10 cellular contexts compared by ENCODE assay signal in the genomic region with DNA sequence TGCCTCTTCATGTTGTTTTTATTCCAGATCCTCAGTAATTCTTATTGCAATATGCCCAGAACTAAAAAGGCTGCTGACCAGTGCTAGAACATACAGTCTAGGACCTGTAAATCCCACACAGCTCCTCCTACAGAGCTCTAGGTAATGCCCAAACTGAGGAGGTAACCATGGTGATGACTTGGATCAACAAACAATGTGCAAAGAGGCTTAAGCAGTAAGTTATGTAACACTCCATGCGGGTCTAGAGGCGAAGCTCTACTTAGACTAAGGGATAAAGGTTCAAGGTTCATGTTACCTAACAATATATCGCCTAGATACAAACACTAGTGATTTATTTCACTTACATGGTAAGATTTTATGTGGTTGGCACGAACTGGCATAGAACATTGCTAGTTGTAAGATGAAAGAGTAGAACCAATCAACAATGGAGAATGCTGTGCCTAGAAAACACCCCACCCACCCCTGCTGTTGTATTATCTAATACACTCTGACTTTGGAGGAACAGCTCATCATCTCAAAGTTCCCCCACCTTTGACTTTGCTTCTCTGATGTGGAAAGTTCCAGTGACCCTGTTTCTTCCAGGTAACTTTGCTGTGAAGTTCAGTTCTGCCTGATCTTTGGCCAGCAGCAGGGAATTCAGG.
A peak's percentile ranks its signal among the peaks of the same experiment; 100 is the strongest.
DNase-seq lines count a peak whose midpoint lies in the region; ATAC-seq and TF ChIP-seq lines count a peak whose summit lies in the region.
"Had no signal": no experiment of that assay in that cellular context is flagged by ENCODE, and none has a peak within 500 bp of the region (broad histone marks: within the 10 kb centered on the region; RNA-seq: fewer than 3 reads in every experiment).

No MANE protein-coding gene starts in this region.

- ATAC-seq in GM18519 (IDR thresholded peaks at IDR 0.05; ENCODE audit: low FRiP score, unreplicated experiment) (no peak), HG03354 (IDR thresholded peaks at IDR 0.05; ENCODE audit: poor library complexity, severe bottlenecking, unreplicated experiment) (no peak)

- peak overlapping the region; percentile 47 for H3K18ac ChIP-seq in mesendoderm (ENCODE audit: low read length)

- H3K79me2 ChIP-seq in mammary epithelial cell (ENCODE audit: insufficient read depth, low read length) (no peaks in the 10 kb centered on the region), mesendoderm (ENCODE audit: control insufficient read depth, insufficient read depth, low read length) (no peaks in the 10 kb centered on the region)

- H3K56ac ChIP-seq in mesendoderm (ENCODE audit: low read length): no peak overlapping the region

- H3K23ac ChIP-seq in mesendoderm (ENCODE audit: low read length): no peak overlapping the region

- no peaks in the 10 kb centered on the region for H3K79me1 ChIP-seq in mesendoderm (ENCODE audit: low read length)

- CTCF ChIA-PET in mammary epithelial cell (lab: Charles Lee; ENCODE audit: low non-redundant PET): no interaction called here

- in situ Hi-C loops in mammary epithelial cell (cut with MboI; ENCODE audit: low sequenced_read_pairs in 2 of 2): no loop called here

- no peaks in the 10 kb centered on the region for H3K36me3 ChIP-seq in mammary epithelial cell (ENCODE audit: insufficient read depth, low read length)
- no peaks in the 10 kb centered on the region for H3K36me3 ChIP-seq in mesendoderm (ENCODE audit: control insufficient read depth, insufficient read depth, low read length)

- H2BK15ac ChIP-seq in mesendoderm (replicated peaks; ENCODE audit: low read depth): no peak overlapping the region

- no peak overlapping the region for H2BK5ac ChIP-seq in mesendoderm (ENCODE audit: low read length)

- intact Hi-C loops in mammary epithelial cell (cut with micrococcal nuclease): no loop called here

- 28% methylated on average over 4 of the region's 4 CpGs for WGBS in mammary epithelial cell (ENCODE audit: low coverage, missing lambda C conversion rate)
- WGBS in mesendoderm (ENCODE audit: extremely low coverage, insufficient coverage, low lambda C conversion rate): no CpG with 5 or more reads among the region's 4 CpGs

- no peak overlapping the region for H2AK5ac ChIP-seq in mesendoderm (ENCODE audit: low read length)

- H3K4ac ChIP-seq in mesendoderm (ENCODE audit: low read depth, low read length): no peak overlapping the region

- H3K27ac ChIP-seq in mammary epithelial cell (ENCODE audit: insufficient read depth, low read depth, low read length) (no peak overlapping the region), mesendoderm (ENCODE audit: low read depth, low read length) (no peak overlapping the region)

- H3K4me1 ChIP-seq in mammary epithelial cell (ENCODE audit: insufficient read depth, low read length) (no peaks in the 10 kb centered on the region), mesendoderm (ENCODE audit: control insufficient read depth, low read depth, low read length) (peaks cover 5% of the 10 kb centered on the region)

- no peak overlapping the region for H4K8ac ChIP-seq in mesendoderm (ENCODE audit: low read depth, low read length)

- H3K9me3 ChIP-seq in mammary epithelial cell (replicated peaks; ENCODE audit: insufficient read depth, low read length): no peaks in the 10 kb centered on the region

- H4K5ac ChIP-seq in mesendoderm (ENCODE audit: low read length): no peak overlapping the region

- dilution Hi-C loops in mammary epithelial cell (cut with HindIII; ENCODE audit: low sequenced_read_pairs): no loop called here

- no peak overlapping the region for H2AFZ ChIP-seq in mammary epithelial cell (ENCODE audit: low read depth, low read length)

- no peak overlapping the region for H2BK120ac ChIP-seq in mesendoderm (ENCODE audit: low read depth, low read length)

- DNase-seq in DMS153 (lab: John Stamatoyannopoulos, UW): peak; percentile 79
- peak; percentile 9 for DNase-seq in MV-4-11 (lab: John Stamatoyannopoulos, UW)
- DNase-seq in mammary epithelial cell: peak; percentile 57
- DNase-seq in mesendoderm: peak; percentile 97
- DNase-seq in GM19238 (ENCODE audit: insufficient read length, low spot score): no peak
- no peak for DNase-seq in AML-193 (lab: John Stamatoyannopoulos, UW)
- DNase-seq: effector CD4-positive, alpha-beta T cell; NCI-H446 treated with DMSO at 0.1 percent for 48 hours had no signal

- no TSS peak for BruUV-seq in mammary epithelial cell (replicated peaks; lab: Mats Ljungman, UMichigan)

- H3K27me3 ChIP-seq in mammary epithelial cell (ENCODE audit: insufficient read depth, low read length) (no peaks in the 10 kb centered on the region), mesendoderm (ENCODE audit: insufficient read depth, low read length, poor library complexity) (no peaks in the 10 kb centered on the region)

- H3K4me3 ChIP-seq in mammary epithelial cell (replicated peaks in 1 of 3; ENCODE audit: insufficient read depth in 1 of 3, low read depth in 2 of 3, low read length in 3 of 3) (no peak overlapping the region), mesendoderm (ENCODE audit: low read length) (no peak overlapping the region)

- no peak overlapping the region for H3K9ac ChIP-seq in mammary epithelial cell (ENCODE audit: insufficient read depth, low read length)
- H3K9ac ChIP-seq in mesendoderm (ENCODE audit: low read length): no peak overlapping the region

- no peak overlapping the region for H3K4me2 ChIP-seq in mammary epithelial cell (ENCODE audit: insufficient read depth, low read depth, low read length)
- H3K4me2 ChIP-seq in mesendoderm (ENCODE audit: low read length): no peak overlapping the region

- TF ChIP-seq CTCF in mammary epithelial cell (conservative IDR thresholded peaks at IDR 0.05 in 1 of 2, IDR thresholded peaks at IDR 0.05 in 1 of 2; ENCODE audit: extremely low read depth in 1 of 2, insufficient read depth in 1 of 2, low read depth in 1 of 2, low read length in 2 of 2): no peak

- H4K20me1 ChIP-seq in mammary epithelial cell (ENCODE audit: insufficient read depth, low read length): no peaks in the 10 kb centered on the region

Comparison
In these comparisons a context has a peak if more than half of its experiments do, and no peak if none do; other contexts are left out.
1. DNase-seq: peak in DMS153 (single experiment), MV-4-11 (single experiment), mammary epithelial cell (single experiment) and mesendoderm (single experiment); none in GM19238 (single experiment) and AML-193 (0 of 2).